Comparison of ENCODE assay signal across 8 cellular contexts in genomic region chr12:4276524-4277204, GRCh38. TPM values are rescaled to one million over a fixed set of nuclear protein-coding genes. Genes with fewer than 3 reads are reported as not detected.
DNase-seq lines count a peak whose midpoint lies in the region; ATAC-seq and TF ChIP-seq lines count a peak whose summit lies in the region.

No MANE protein-coding gene starts in this region.

- TF ChIP-seq POLR2A in lower leg skin (IDR thresholded peaks at IDR 0.05) = no peak

- 5 to 7% methylated on average over 10 of the region's 10 CpGs for WGBS in lower leg skin, 2 donors

- DNase-seq in ELF-1 (ENCODE audit: low read depth, low spot score) (peak; percentile 95), NCI-H526 treated with DMSO at 0.1 percent for 48 hours (lab: John Stamatoyannopoulos, UW) (peak; percentile 63), dorsolateral prefrontal cortex (peak in 9 of 10 donors; percentile 67 to 82 (median 78)), lower leg skin (ENCODE audit: low spot score in 2 of 2) (peak; percentile 79 to 96)
- DNase-seq in activated CD4-positive, alpha-beta T cell treated with anti-CD3 and anti-CD28 coated beads, Interleukin-2, amount 50 U/mL, for 4 hours = peak; percentile 83
- peak; percentile 66 to 76 (median 70) for DNase-seq in stimulated activated CD4-positive, alpha-beta T cell treated with anti-CD3 and anti-CD28 coated beads, TNF-alpha, amount 100 ng/mL, for 1 hour (ENCODE audit: low read depth in 3 of 3, low spot score in 1 of 3)

- peaks cover 0 to 55% (median 6%) of the 10 kb centered on the region in 45 donors for H3K27me3 ChIP-seq in dorsolateral prefrontal cortex

- ATAC-seq in HG03103 (IDR thresholded peaks at IDR 0.05; ENCODE audit: low read depth, unreplicated experiment) (peak; percentile 26), GM19467 (IDR thresholded peaks at IDR 0.05; ENCODE audit: unreplicated experiment) (no peak)

- peak overlapping the region in 23 of 59 donors; percentile 13 to 95 (median 91) for H3K27ac ChIP-seq in dorsolateral prefrontal cortex

- H3K4me3 ChIP-seq in dorsolateral prefrontal cortex (peak overlapping the region in 54 of 59 donors; percentile 12 to 89 (median 76)), lower leg skin (ENCODE audit: low read depth, poor library complexity, severe bottlenecking) (no peak overlapping the region)

- TF ChIP-seq CTCF in dorsolateral prefrontal cortex (IDR thresholded peaks at IDR 0.05 in 54 of 56, conservative IDR thresholded peaks at IDR 0.05 in 2 of 56; ENCODE audit: low read depth in 1 of 56, partially characterized antibody in 56 of 56) (peak; percentile 72 to 94 (median 87)), lower leg skin (IDR thresholded peaks at IDR 0.05) (peak in 1 of 3 donors; percentile 39)

- intact Hi-C loops in dorsolateral prefrontal cortex (cut with DNase I) = loop anchor here (2.0 to 10.0 kb wide), 5 partner anchors 234 to 974 kb away; no protein-coding TSS in a partner anchor
- intact Hi-C loops in lower leg skin (cut with DNase I; ENCODE audit: low total_unique reads) = loop anchor here (10.0 kb wide), 2 partner anchors 282 to 502 kb away; no protein-coding TSS in a partner anchor

RNA-seq across cellular contexts. Expression of gene CCND2, which starts 3.1 kb away (rescaled TPM):
- 100 to 1,000 TPM in 100 of 120 experiments, 10 to 100 TPM in 20; 42.3 to 172 (median 122) TPM for total RNA-seq in dorsolateral prefrontal cortex
- 10 to 100 TPM; 14.5 to 29.5 (median 26.6) TPM for total RNA-seq in lower leg skin

RNA-seq across cellular contexts. Expression of gene TIGAR, which starts 44.3 kb away (rescaled TPM):
- total RNA-seq in dorsolateral prefrontal cortex (10 to 100 TPM in 108 of 120 experiments, 1 to 10 TPM in 12; 6.8 to 24.9 (median 15.4) TPM), lower leg skin (1 to 10 TPM; 2.3 to 5.1 (median 4.7) TPM)
